Comparison of ENCODE assay signal across 9 cellular contexts in genomic region chr13:81171065-81171647, GRCh38.
A peak's percentile ranks its signal among the peaks of the same experiment; 100 is the strongest.
DNase-seq lines count a peak whose midpoint lies in the region; ATAC-seq and TF ChIP-seq lines count a peak whose summit lies in the region.
"Had no signal": no experiment of that assay in that cellular context is flagged by ENCODE, and none has a peak within 500 bp of the region (broad histone marks: within the 10 kb centered on the region; RNA-seq: fewer than 3 reads in every experiment).

No MANE protein-coding gene starts in this region.

- H3K9me3 ChIP-seq in prostate gland = no peaks in the 10 kb centered on the region

- DNase-seq in EL = peak; percentile 8
- DNase-seq in HCEC 1CT = peak; percentile 37
- DNase-seq in NCI-H345 (lab: John Stamatoyannopoulos, UW) = peak; percentile 68
- DNase-seq in dorsolateral prefrontal cortex = no peak
- DNase-seq in prostate gland (ENCODE audit: low spot score) = no peak
- DNase-seq in activated naive CD4-positive, alpha-beta T cell treated with anti-CD3 and anti-CD28 coated beads, Interleukin-2, amount 50 U/mL, for 72 hours (ENCODE audit: low spot score in 2 of 2) = no peak
- no peak for DNase-seq in C1 segment of cervical spinal cord (lab: John Stamatoyannopoulos, UW)

- H3K4me3 ChIP-seq in dorsolateral prefrontal cortex (no peak overlapping the region), prostate gland (no peak overlapping the region)
- H3K4me3 ChIP-seq: lung had no signal

- no peak for ATAC-seq in GM18505 (IDR thresholded peaks at IDR 0.05; ENCODE audit: unreplicated experiment)
- no peak for ATAC-seq in activated naive CD4-positive, alpha-beta T cell treated with anti-CD3 and anti-CD28 coated beads, Interleukin-2, amount 50 U/mL, for 72 hours

- H3K4me1 ChIP-seq in prostate gland (replicated peaks) = no peaks in the 10 kb centered on the region

- TF ChIP-seq CTCF in dorsolateral prefrontal cortex (IDR thresholded peaks at IDR 0.05 in 54 of 56, conservative IDR thresholded peaks at IDR 0.05 in 2 of 56; ENCODE audit: low read depth in 1 of 56, partially characterized antibody in 56 of 56) (peak; percentile 45 to 90 (median 72)), prostate gland (IDR thresholded peaks at IDR 0.05) (peak; percentile 24 to 62 (median 52))

- WGBS in prostate gland = 33% methylated on average over 3 of the region's 3 CpGs

- H3K27me3 ChIP-seq in dorsolateral prefrontal cortex = no peaks in the 10 kb centered on the region
- H3K27me3 ChIP-seq in prostate gland (replicated peaks; ENCODE audit: insufficient read depth) = no peaks in the 10 kb centered on the region

- peaks cover 7 to 11% of the 10 kb centered on the region in 2 donors for H3K9me3 Mint-ChIP-seq in activated naive CD4-positive, alpha-beta T cell treated with anti-CD3 and anti-CD28 coated beads, Interleukin-2, amount 50 U/mL, for 72 hours

- H3K36me3 Mint-ChIP-seq in activated naive CD4-positive, alpha-beta T cell treated with anti-CD3 and anti-CD28 coated beads, Interleukin-2, amount 50 U/mL, for 72 hours = no peaks in the 10 kb centered on the region

- H3K27ac ChIP-seq in dorsolateral prefrontal cortex = no peak overlapping the region
- H3K27ac ChIP-seq in prostate gland = no peak overlapping the region

- H3K36me3 ChIP-seq in prostate gland = no peaks in the 10 kb centered on the region

- TF ChIP-seq POLR2A in prostate gland (IDR thresholded peaks at IDR 0.05) = no peak
- no peak for TF ChIP-seq POLR2A in GM18505 (IDR thresholded peaks at IDR 0.05; ENCODE audit: borderline replicate concordance, extremely low read depth, insufficient read depth, insufficient read length)

- intact Hi-C loops in dorsolateral prefrontal cortex (cut with DNase I) (loop anchor here in 1 of 2 donors (10.0 kb wide), 1 partner anchor 704 kb away; no protein-coding TSS in a partner anchor), prostate gland (cut with DNase I) (loop anchor here (10.0 kb wide), 1 partner anchor 704 kb away; no protein-coding TSS in a partner anchor)

- H3K27ac Mint-ChIP-seq in activated naive CD4-positive, alpha-beta T cell treated with anti-CD3 and anti-CD28 coated beads, Interleukin-2, amount 50 U/mL, for 72 hours = no peak overlapping the region

Comparison
In these comparisons a context has a peak if more than half of its experiments do, and no peak if none do; other contexts are left out.
1. DNase-seq: peak in EL (single experiment), HCEC 1CT (single experiment) and NCI-H345 (single experiment); none in dorsolateral prefrontal cortex (0 of 10), prostate gland (single experiment), activated naive CD4-positive, alpha-beta T cell treated with anti-CD3 and anti-CD28 coated beads, Interleukin-2, amount 50 U/mL, for 72 hours (0 of 2) and C1 segment of cervical spinal cord (0 of 14).